24 cellular contexts compared by ENCODE assay signal in the genomic region with DNA sequence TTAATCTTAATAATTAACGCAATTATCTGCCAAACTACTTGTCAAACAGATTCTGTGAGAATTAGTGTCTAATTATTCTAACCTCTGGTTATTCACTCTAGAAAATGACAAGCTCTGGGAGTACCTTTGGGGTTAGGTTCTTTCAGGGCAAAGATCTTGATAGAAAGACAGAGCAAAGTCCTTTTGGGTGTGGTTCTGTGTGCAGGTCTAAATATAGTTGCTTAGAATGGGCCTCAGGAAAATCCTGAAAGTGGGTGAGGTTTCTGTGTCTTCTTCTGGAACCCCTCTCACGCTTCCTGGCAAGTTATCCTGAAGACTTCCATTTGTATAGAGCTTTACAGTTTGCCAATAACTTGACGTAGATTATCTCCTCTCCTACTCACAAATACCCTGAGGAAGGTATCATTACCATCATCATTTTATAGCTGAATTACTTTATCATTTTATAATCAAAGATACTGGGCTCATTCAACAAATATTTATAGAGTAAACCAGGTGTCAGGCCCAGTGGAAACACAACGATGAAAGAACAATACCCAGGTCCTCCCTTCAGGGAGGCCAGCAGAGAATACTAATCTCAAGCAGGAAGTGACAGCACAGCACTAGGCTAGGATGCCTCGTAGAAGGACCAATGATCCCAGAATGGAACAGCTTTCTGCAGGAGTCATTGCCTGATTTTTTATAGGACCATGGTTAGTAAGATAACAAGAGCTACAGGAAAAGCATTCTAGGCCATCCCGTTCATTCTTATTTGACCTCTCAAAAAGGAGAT. TPM values are rescaled to one million over a fixed set of nuclear protein-coding genes. Genes with fewer than 3 reads are reported as not detected.
"Had no signal": no experiment of that assay in that cellular context is flagged by ENCODE, and none has a peak within 500 bp of the region (broad histone marks: within the 10 kb centered on the region; RNA-seq: fewer than 3 reads in every experiment).

No MANE protein-coding gene starts in this region.

- DNase-seq: activated CD4-positive, alpha-beta T cell treated with anti-CD3 and anti-CD28 coated beads for 4 hours; activated CD4-positive, alpha-beta T cell treated with anti-CD3 and anti-CD28 coated beads, Interleukin-2, amount 50 U/mL, for 48 hours; activated CD4-positive, CD25-positive, alpha-beta regulatory T cell; activated naive CD4-positive, alpha-beta T cell treated with anti-CD3 and anti-CD28 coated beads for 36 hours; activated T-cell treated with anti-CD3 and anti-CD28 coated beads, Interleukin-2, amount 50 U/mL, for 48 hours; amygdala; effector CD8-positive, alpha-beta T cell; erythroblast; foreskin melanocyte; hippocampal formation; kidney glomerular epithelial cell; left ventricle myocardium inferior; midbrain; nucleus accumbens; right cardiac atrium; stimulated activated CD4-positive, alpha-beta T cell treated with anti-CD3 and anti-CD28 coated beads, Interleukin-1b, Interleukin-23, amount 100 ng/mL, for 48 hours; stomach; T-helper 17 cell had no signal

- H3K4me3 ChIP-seq: cardiac muscle cell, left ventricle myocardium inferior, stomach, suprapubic skin, tibial nerve had no signal

- H3K9me3 ChIP-seq: left ventricle myocardium inferior, stomach, suprapubic skin, tibial nerve had no signal

- FAIRE-seq: urothelium cell line had no signal

- H2AFZ ChIP-seq: parathyroid adenoma had no signal

- H3K79me2 ChIP-seq: parathyroid adenoma had no signal

- H3K27me3 ChIP-seq: cardiac muscle cell, stomach, suprapubic skin, tibial nerve had no signal

- ATAC-seq: stimulated activated effector memory CD8-positive, alpha-beta T cell treated with anti-CD3 and anti-CD28 coated beads, Interleukin-12 subunit alpha, Interleukin-12 subunit beta, amount 100 ng/mL, for 72 hours; T-helper 17 cell had no signal

- H3K9ac ChIP-seq: parathyroid adenoma had no signal

- H3K36me3 ChIP-seq: cardiac muscle cell, left ventricle myocardium inferior, stomach, suprapubic skin, tibial nerve had no signal

- H3K27ac ChIP-seq: cardiac muscle cell, parathyroid adenoma, suprapubic skin had no signal

RNA-seq across cellular contexts. Expression of gene LHFPL2, which starts 27.6 kb away (rescaled TPM):
- total RNA-seq: activated naive CD4-positive, alpha-beta T cell treated with anti-CD3 and anti-CD28 coated beads for 36 hours had no signal
